8 cellular contexts compared by ENCODE assay signal in genomic region chr3:38139191-38139590, GRCh38. TPM values are rescaled to one million over a fixed set of nuclear protein-coding genes. Genes with fewer than 3 reads are reported as not detected.
DNase-seq lines count a peak whose midpoint lies in the region; ATAC-seq and TF ChIP-seq lines count a peak whose summit lies in the region.

No MANE protein-coding gene starts in this region.

- in situ Hi-C loops in ACHN (cut with HindIII; ENCODE audit: low pct_ligation_motif_present, low pct_unique_long_range_greater_than_20kb, low sequenced_read_pairs) = no loop called here

- H3K4me1 ChIP-seq in HCT116 (ENCODE audit: control insufficient read depth in 1 of 2, insufficient read depth in 2 of 2, low read length in 2 of 2) (peaks cover 19 to 55% of the 10 kb centered on the region in 2 experiments), right cardiac atrium (ENCODE audit: control insufficient read depth, insufficient read depth, low read length) (peaks cover 10% of the 10 kb centered on the region), smooth muscle cell (ENCODE audit: low read depth) (peaks cover 27% of the 10 kb centered on the region)

- RAD21 ChIA-PET in HCT116 (lab: Charles Lee; ENCODE audit: low non-redundant PET in 1 of 2, low total read pairs in 2 of 2, uncharacterized antibody in 2 of 2, unreplicated experiment in 2 of 2) = no interaction called here

- H3K27ac ChIP-seq in HCT116 (ENCODE audit: low read depth, low read length) (peak overlapping the region; percentile 67; the same call in 1 of the 2 replicates), right cardiac atrium (ENCODE audit: low read length) (no peak overlapping the region), smooth muscle cell (ENCODE audit: low read depth) (peak overlapping the region; percentile 86)

- DNase-seq in HCT116 (ENCODE audit: low read depth, low spot score) (no peak), WTC11 (ENCODE audit: low spot score) (no peak), right cardiac atrium (no peak), smooth muscle cell (lab: John Stamatoyannopoulos, UW; ENCODE audit: unreplicated experiment) (no peak), iPS-NIHi11 (ENCODE audit: low spot score) (no peak), ACHN (no peak)
- DNase-seq in stimulated activated CD4-positive, alpha-beta T cell treated with anti-CD3 and anti-CD28 coated beads, Interleukin-2, amount 100 ng/mL, for 24 hours = no peak
- no peak for DNase-seq in activated CD4-positive, alpha-beta T cell treated with anti-CD3 and anti-CD28 coated beads for 48 hours

- TF ChIP-seq CTCF in HCT116 (IDR thresholded peaks at IDR 0.05 in 2 of 3, conservative IDR thresholded peaks at IDR 0.05 in 1 of 3; ENCODE audit: borderline replicate concordance in 1 of 3, insufficient read depth in 1 of 3, low read depth in 2 of 3, low read length in 2 of 3) (no peak), WTC11 (IDR thresholded peaks at IDR 0.05) (no peak), smooth muscle cell (IDR thresholded peaks at IDR 0.05; ENCODE audit: borderline replicate concordance, insufficient read depth, poor library complexity, severe bottlenecking) (no peak)

- 16% methylated on average over 8 of the region's 8 CpGs for WGBS in right cardiac atrium
- WGBS in smooth muscle cell (ENCODE audit: low lambda C conversion rate) = 36% methylated on average over 8 of the region's 8 CpGs

- intact Hi-C loops in HCT116 (cut with micrococcal nuclease) (loop anchor here (10.0 kb wide), 1 partner anchor 316 kb away; the partner anchor contains the start of gene ACVR2B), right cardiac atrium (cut with DNase I) (loop anchor here in 1 of 4 donors (2.0 kb wide), 1 partner anchor 26 kb away; the partner anchor contains the start of gene OXSR1)

- H3K9ac ChIP-seq in HCT116 (ENCODE audit: low read length) (peak overlapping the region; percentile 65), smooth muscle cell (ENCODE audit: low read depth) (peak overlapping the region; percentile 77)

- no peak overlapping the region for H3K27ac Mint-ChIP-seq in WTC11

- no TSS peak for BruUV-seq in HCT116 (replicated peaks; lab: Mats Ljungman, UMichigan)

- peaks cover 16% of the 10 kb centered on the region for H3K36me3 Mint-ChIP-seq in WTC11

- H3K4me1 Mint-ChIP-seq in WTC11 = peaks cover 37% of the 10 kb centered on the region

- no peaks in the 10 kb centered on the region for H3K9me3 Mint-ChIP-seq in WTC11

- POLR2A ChIA-PET in HCT116 (lab: Charles Lee) = interaction anchor here (0.6 to 1.1 kb wide), 2 partner anchors 26 to 109 kb away, joined by 3 read pairs; partner anchors contain the start of genes OXSR1 and PLCD1
- POLR2A ChIA-PET in WTC11 (lab: Charles Lee) = interaction anchor here (1.0 kb wide), 1 partner anchor 26 kb away, joined by 3 read pairs; no protein-coding TSS in a partner anchor

- H3F3A ChIP-seq in smooth muscle cell (ENCODE audit: low read depth) = peaks cover 4% of the 10 kb centered on the region

- H3K27me3 ChIP-seq in HCT116 (ENCODE audit: insufficient read depth, low read length) (no peaks in the 10 kb centered on the region), right cardiac atrium (ENCODE audit: control insufficient read depth, insufficient read depth) (no peaks in the 10 kb centered on the region), smooth muscle cell (ENCODE audit: low read depth) (no peaks in the 10 kb centered on the region)

- H2AFZ ChIP-seq in HCT116 (ENCODE audit: low read depth, low read length, poor library complexity, severe bottlenecking) (peak overlapping the region; percentile 91), smooth muscle cell (ENCODE audit: low read depth) (peak overlapping the region; percentile 98)

- no peaks in the 10 kb centered on the region for H3K27me3 Mint-ChIP-seq in WTC11 (ENCODE audit: low read depth)

- H3K79me2 ChIP-seq in HCT116 (ENCODE audit: insufficient read depth, low read length) (peaks cover 12% of the 10 kb centered on the region), smooth muscle cell (ENCODE audit: low read depth) (peaks cover 36% of the 10 kb centered on the region)

- H3K4me2 ChIP-seq in HCT116 (ENCODE audit: low read length) = peak overlapping the region; percentile 91
- peak overlapping the region; percentile 88 for H3K4me2 ChIP-seq in smooth muscle cell

- TF ChIP-seq POLR2A in HCT116 (IDR thresholded peaks at IDR 0.05; ENCODE audit: borderline replicate concordance, extremely low read depth, insufficient read depth, insufficient read length) = no peak

- H3K4me3 Mint-ChIP-seq in WTC11 = peak overlapping the region; percentile 88

- ATAC-seq in HCT116 (no peak), WTC11 (no peak), right cardiac atrium (no peak)

- peak overlapping the region; percentile 87 to 91 for H3K4me3 ChIP-seq in HCT116 (replicated peaks in 1 of 2; ENCODE audit: low read depth in 1 of 2, low read length in 2 of 2)
- H3K4me3 ChIP-seq in right cardiac atrium (ENCODE audit: low read length) = peak overlapping the region; percentile 60
- H3K4me3 ChIP-seq in smooth muscle cell = peak overlapping the region; percentile 80

- H4K20me1 ChIP-seq in HCT116 (ENCODE audit: insufficient read depth) (no peaks in the 10 kb centered on the region), smooth muscle cell (ENCODE audit: low read depth) (peaks cover 18% of the 10 kb centered on the region)

- no peaks in the 10 kb centered on the region for H3K9me2 ChIP-seq in HCT116 (ENCODE audit: insufficient read depth)

- H3K36me3 ChIP-seq in HCT116 (ENCODE audit: control insufficient read depth in 1 of 2, insufficient read depth in 2 of 2, low read length in 2 of 2) = peaks cover 0 to 4% of the 10 kb centered on the region in 2 experiments; a peak in 1 of 4 replicates
- no peaks in the 10 kb centered on the region for H3K36me3 ChIP-seq in smooth muscle cell (ENCODE audit: low read depth)

- no peak for TF ChIP-seq RAD21 in HCT116 (IDR thresholded peaks at IDR 0.05; ENCODE audit: low read depth)

- CTCF ChIA-PET in HCT116 (lab: Charles Lee) = no interaction called here
- CTCF ChIA-PET in WTC11 (lab: Charles Lee) = no interaction called here

- no peaks in the 10 kb centered on the region for H3K9me3 ChIP-seq in HCT116 (ENCODE audit: control insufficient read depth in 1 of 2, insufficient read depth in 1 of 2, low read depth in 1 of 2, low read length in 2 of 2)
- H3K9me3 ChIP-seq in right cardiac atrium (ENCODE audit: control insufficient read depth, low read length) = no peaks in the 10 kb centered on the region
- no peaks in the 10 kb centered on the region for H3K9me3 ChIP-seq in smooth muscle cell (replicated peaks; ENCODE audit: low read depth)

TF ChIP-seq in HCT116, 20 proteins besides CTCF, POLR2A, EP300 and RAD21 (continues in another document):
- no peak for TF ChIP-seq EZH2phosphoT487 (IDR thresholded peaks at IDR 0.05; ENCODE audit: borderline replicate concordance)

TF ChIP-seq in WTC11, 78 proteins besides CTCF, POLR2A, EP300 and RAD21:
- TF ChIP-seq ATF6 (CRISPR knock-in tag; IDR thresholded peaks at IDR 0.05) (no peak), ZNF416 (CRISPR knock-in tag; IDR thresholded peaks at IDR 0.05) (no peak), ATF3 (CRISPR knock-in tag; conservative IDR thresholded peaks at IDR 0.05) (no peak), IRF1 (CRISPR knock-in tag; IDR thresholded peaks at IDR 0.05) (no peak), RORB (CRISPR knock-in tag; IDR thresholded peaks at IDR 0.05) (no peak), ZNF317 (CRISPR knock-in tag; IDR thresholded peaks at IDR 0.05; ENCODE audit: borderline replicate concordance, low read depth) (no peak)

RNA-seq across cellular contexts. Expression of gene MYD88, which starts 0.7 kb away (rescaled TPM):
- total RNA-seq in HCT116 (2021; ENCODE audit: unreplicated experiment) (14.8 TPM), WTC11 (2021) (18.1 to 19.2 TPM (median 19.2 TPM) in 3 replicates), right cardiac atrium (10 to 100 TPM; 11.1 to 19.8 (median 13.1) TPM), smooth muscle cell (8.2 and 14.1 TPM in 2 replicates)
- polyA plus RNA-seq in HCT116 (2012) = 14.3 and 14.4 TPM in 2 replicates
- polyA plus RNA-seq in right cardiac atrium (8.4 TPM), smooth muscle cell (37.4 and 37.5 TPM in 2 replicates)

RNA-seq across cellular contexts. Expression of gene ACAA1, which starts 2.3 kb away (rescaled TPM):
- total RNA-seq in HCT116 (2021; ENCODE audit: unreplicated experiment) (49.0 TPM), WTC11 (2021) (34.4 to 46.5 TPM (median 39.0 TPM) in 3 replicates), right cardiac atrium (10 to 100 TPM; 80.8 to 98.8 (median 88.4) TPM), smooth muscle cell (15.4 and 22.7 TPM in 2 replicates)
- polyA plus RNA-seq in HCT116 (2012) = 44.2 and 46.8 TPM in 2 replicates
- polyA plus RNA-seq in right cardiac atrium (98.8 TPM), smooth muscle cell (41.8 and 43.8 TPM in 2 replicates)

RNA-seq across cellular contexts. Expression of gene OXSR1, which starts 26.1 kb away (rescaled TPM):
- total RNA-seq in HCT116 (2021; ENCODE audit: unreplicated experiment) (35.1 TPM), WTC11 (2021) (49.4 to 52.4 TPM (median 50.6 TPM) in 3 replicates), right cardiac atrium (10 to 100 TPM; 20.2 to 39.1 (median 25.1) TPM), smooth muscle cell (50.3 and 50.6 TPM in 2 replicates)
- 16.8 and 18.9 TPM in 2 replicates for polyA plus RNA-seq in HCT116 (2012)
- polyA plus RNA-seq in right cardiac atrium (12.9 TPM), smooth muscle cell (11.9 and 21.7 TPM in 2 replicates)
